ENCODE assay signal across 12 cellular contexts in the genomic region with DNA sequence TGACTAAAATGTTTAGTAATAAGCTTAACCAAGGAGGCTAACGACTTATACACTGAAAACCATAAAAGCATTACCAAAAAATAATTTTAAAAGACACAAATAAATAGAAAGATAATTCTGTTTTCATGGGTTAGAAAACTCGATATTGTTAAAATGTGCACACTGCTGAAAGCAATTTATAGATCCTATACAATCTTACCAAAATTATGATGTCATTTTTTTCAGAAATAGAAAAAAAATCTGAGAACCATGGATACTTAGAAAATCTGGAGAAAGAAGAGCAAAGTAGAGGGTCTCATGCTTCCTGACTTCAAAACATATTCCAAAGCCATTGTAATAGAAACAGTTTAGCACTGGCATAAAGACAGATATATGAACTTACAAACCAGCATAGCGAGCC. TPM values are rescaled to one million over a fixed set of nuclear protein-coding genes. Genes with fewer than 3 reads are reported as not detected.
"Had no signal": no experiment of that assay in that cellular context is flagged by ENCODE, and none has a peak within 500 bp of the region (broad histone marks: within the 10 kb centered on the region; RNA-seq: fewer than 3 reads in every experiment).

No MANE protein-coding gene starts in this region.

- H3K4me2 ChIP-seq: GM23338 had no signal

- DNase-seq: GM23248, GOT3, H7, H9, HCEC 1CT, HFFc6 had no signal

- FAIRE-seq: H1, H54 had no signal

- H3K27ac ChIP-seq: GM23248 had no signal

- H3K36me3 ChIP-seq: HAP-1 had no signal

- ATAC-seq: GM23338, HCT116 had no signal

- H2AFZ ChIP-seq: GM23248, GM23338 had no signal

- H3K9ac ChIP-seq: GM23248 had no signal

- H3K9me3 ChIP-seq: HAP-1 had no signal

- H3K4me3 ChIP-seq: GM23248, GM23338, HAP-1 had no signal

RNA-seq across cellular contexts. Expression of gene HCRTR2, which starts 46.6 kb away (rescaled TPM):
- total RNA-seq: GM23248, GM23338, H4, H9, HFFc6 had no signal
- polyA plus RNA-seq: GM23248 had no signal
